18 cellular contexts compared by ENCODE assay signal in the genomic region with DNA sequence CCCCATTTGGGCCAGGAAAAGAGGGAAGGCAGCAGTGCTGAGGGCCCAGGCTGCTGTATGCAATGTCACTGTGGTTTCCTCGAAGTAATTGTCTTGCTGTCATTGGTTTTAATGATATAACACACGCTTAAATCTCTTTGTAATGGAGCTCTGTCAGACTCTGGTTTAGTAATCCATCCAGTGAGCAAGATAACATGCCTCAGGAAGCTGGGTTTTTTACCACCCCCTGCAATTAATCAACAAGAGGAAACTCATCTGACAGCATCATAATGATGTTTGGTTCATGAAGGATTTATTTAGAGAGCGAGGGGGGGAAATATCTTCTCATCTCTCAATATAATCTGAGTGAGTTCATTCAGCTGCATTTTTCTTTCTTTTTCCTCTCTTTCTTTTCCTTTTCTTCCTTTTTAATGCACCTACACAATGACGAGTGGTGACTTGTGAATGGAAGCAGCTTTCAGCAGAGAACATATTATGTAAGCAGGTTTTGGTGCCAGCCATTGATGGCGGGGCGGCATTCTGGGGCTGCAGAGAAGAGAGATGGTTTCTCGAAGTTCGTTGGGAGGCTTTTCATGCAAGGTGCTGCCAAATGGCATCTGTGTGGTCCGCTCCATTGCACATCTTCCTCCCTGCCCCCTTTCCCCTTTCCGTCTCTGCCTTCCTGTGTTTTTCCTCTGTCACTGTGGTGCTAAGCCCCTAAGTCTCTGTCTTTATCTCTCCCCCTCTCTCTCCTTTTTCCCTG. TPM values are rescaled to one million over a fixed set of nuclear protein-coding genes. Genes with fewer than 3 reads are reported as not detected.
DNase-seq lines count a peak whose midpoint lies in the region; ATAC-seq and TF ChIP-seq lines count a peak whose summit lies in the region.
"Had no signal": no experiment of that assay in that cellular context is flagged by ENCODE, and none has a peak within 500 bp of the region (broad histone marks: within the 10 kb centered on the region; RNA-seq: fewer than 3 reads in every experiment).

No MANE protein-coding gene starts in this region.

- H3K4me3 ChIP-seq in SK-N-SH (ENCODE audit: low read depth in 2 of 2, low read length in 1 of 2) (no peak overlapping the region), SK-N-MC (peak overlapping the region; percentile 44; the same call in 1 of the 2 replicates)
- H3K4me3 ChIP-seq: lower lobe of right lung, uterus had no signal

- H3K27ac ChIP-seq in SK-N-SH (ENCODE audit: low read depth in 2 of 2, low read length in 1 of 2) = peak overlapping the region in 1 of 2 experiments; percentile 85; a peak in 2 of 4 replicates
- H3K27ac ChIP-seq in SK-N-MC = no peak overlapping the region
- H3K27ac ChIP-seq in temporal lobe (ENCODE audit: low read depth, low read length) = peak overlapping the region; percentile 56
- H3K27ac ChIP-seq: lower lobe of right lung, uterus had no signal

- H3K79me2 ChIP-seq in SK-N-SH (ENCODE audit: insufficient read depth) = no peaks in the 10 kb centered on the region

- no peak for TF ChIP-seq CTCF in SK-N-SH (IDR thresholded peaks at IDR 0.05)

- POLR2A ChIA-PET in SK-N-SH (lab: Yijun Ruan, JAX) = interaction anchor here (2.0 kb wide), 1 partner anchor 12 kb away, joined by 6 read pairs; no protein-coding TSS in a partner anchor

- H3K9me3 ChIP-seq in SK-N-SH (no peaks in the 10 kb centered on the region), SK-N-MC (ENCODE audit: low read depth, low read length) (no peaks in the 10 kb centered on the region)
- H3K9me3 ChIP-seq: lower lobe of right lung, uterus had no signal

- CTCF ChIA-PET in SK-N-SH (lab: Yijun Ruan, JAX) = interaction anchor here (0.9 to 3.8 kb wide), 7 partner anchors 10 to 76 kb away, joined by 3 to 16 read pairs (median 4); no protein-coding TSS in a partner anchor

- no peaks in the 10 kb centered on the region; the same call in 1 of the 2 replicates for H3K27me3 ChIP-seq in SK-N-SH (ENCODE audit: insufficient read depth)
- H3K27me3 ChIP-seq: uterus had no signal

- H3K36me3 ChIP-seq in SK-N-SH (replicated peaks in 1 of 2; ENCODE audit: control insufficient read depth in 1 of 2, insufficient read depth in 2 of 2, low read length in 1 of 2) (no peaks in the 10 kb centered on the region), SK-N-MC (ENCODE audit: insufficient read depth, low read length) (no peaks in the 10 kb centered on the region)
- H3K36me3 ChIP-seq: lower lobe of right lung, uterus had no signal

- peak in 1 of 2 experiments; percentile 72; a peak in 1 of 4 replicates for TF ChIP-seq EP300 in SK-N-SH (IDR thresholded peaks at IDR 0.05; ENCODE audit: borderline replicate concordance in 1 of 2, low read depth in 1 of 2, low read length in 1 of 2)

- no peaks in the 10 kb centered on the region for H4K20me1 ChIP-seq in SK-N-SH (ENCODE audit: insufficient read depth)

- DNase-seq in SK-N-SH (peak; percentile 30), SK-N-MC (ENCODE audit: low read depth, low spot score) (peak; percentile 90), globus pallidus (ENCODE audit: low spot score) (peak; percentile 20), GOT3 (lab: John Stamatoyannopoulos, UW) (no peak), dermis blood vessel endothelial cell (no peak)
- DNase-seq: activated CD8-positive, alpha-beta T cell treated with anti-CD3 and anti-CD28 coated beads, Interleukin-2, amount 10 ng/mL, durations not matched to agents 7 days and 5 days; CD4-positive, alpha-beta memory T cell; central memory CD4-positive, alpha-beta T cell; foreskin melanocyte; lower lobe of right lung; NCI-H526; SW 1271; uterus had no signal

- no peak overlapping the region for H2AFZ ChIP-seq in SK-N-SH (ENCODE audit: low read depth)

- no peak for TF ChIP-seq RAD21 in SK-N-SH (IDR thresholded peaks at IDR 0.05; ENCODE audit: low read length)

- H3K9me2 ChIP-seq in SK-N-SH = no peaks in the 10 kb centered on the region

- ATAC-seq in SK-N-SH treated with all-trans-retinoic acid at 6 μM for 48 hours (no peak), HG02678 (IDR thresholded peaks at IDR 0.05; ENCODE audit: unreplicated experiment) (no peak)
- ATAC-seq: activated CD8-positive, alpha-beta T cell treated with anti-CD3 and anti-CD28 coated beads, Interleukin-2, amount 10 ng/mL, durations not matched to agents 7 days and 5 days; lower lobe of right lung had no signal

- WGBS in SK-N-SH (ENCODE audit: low lambda C conversion rate) = 33% methylated on average over 10 of the region's 10 CpGs

- H3K4me1 ChIP-seq in SK-N-SH (ENCODE audit: control insufficient read depth in 1 of 2, insufficient read depth in 2 of 2, low read depth in 1 of 2, low read length in 1 of 2) = peaks cover 7 to 75% of the 10 kb centered on the region in 2 experiments; a peak in 3 of 4 replicates
- H3K4me1 ChIP-seq: lower lobe of right lung, uterus had no signal

- no peaks in the 10 kb centered on the region for H3F3A ChIP-seq in SK-N-SH (replicated peaks; ENCODE audit: insufficient read depth)

- H3K4me2 ChIP-seq in SK-N-SH = no peak overlapping the region

- no peak overlapping the region for H3K9ac ChIP-seq in SK-N-SH
- H3K9ac ChIP-seq in SK-N-MC (ENCODE audit: insufficient read length) = no peak overlapping the region

TF ChIP-seq in SK-N-SH, 30 proteins besides CTCF, POLR2A, EP300 and RAD21:
- TF ChIP-seq TEAD4 (IDR thresholded peaks at IDR 0.05; ENCODE audit: borderline replicate concordance, insufficient read depth) = no peak
- TF ChIP-seq, protein P1, sequence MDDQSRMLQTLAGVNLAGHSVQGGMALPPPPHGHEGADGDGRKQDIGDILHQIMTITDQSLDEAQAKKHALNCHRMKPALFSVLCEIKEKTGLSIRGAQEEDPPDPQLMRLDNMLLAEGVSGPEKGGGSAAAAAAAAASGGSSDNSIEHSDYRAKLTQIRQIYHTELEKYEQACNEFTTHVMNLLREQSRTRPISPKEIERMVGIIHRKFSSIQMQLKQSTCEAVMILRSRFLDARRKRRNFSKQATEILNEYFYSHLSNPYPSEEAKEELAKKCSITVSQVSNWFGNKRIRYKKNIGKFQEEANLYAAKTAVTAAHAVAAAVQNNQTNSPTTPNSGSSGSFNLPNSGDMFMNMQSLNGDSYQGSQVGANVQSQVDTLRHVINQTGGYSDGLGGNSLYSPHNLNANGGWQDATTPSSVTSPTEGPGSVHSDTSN (IDR thresholded peaks at IDR 0.05) = no peak
- TF ChIP-seq, protein P2, sequence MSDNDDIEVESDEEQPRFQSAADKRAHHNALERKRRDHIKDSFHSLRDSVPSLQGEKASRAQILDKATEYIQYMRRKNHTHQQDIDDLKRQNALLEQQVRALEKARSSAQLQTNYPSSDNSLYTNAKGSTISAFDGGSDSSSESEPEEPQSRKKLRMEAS (IDR thresholded peaks at IDR 0.05; ENCODE audit: low read depth) = no peak
- peak; percentile 56; the same call in 1 of the 2 replicates for TF ChIP-seq GATA2 (CRISPR knock-in tag; IDR thresholded peaks at IDR 0.05)
- TF ChIP-seq RCOR1 (IDR thresholded peaks at IDR 0.05; ENCODE audit: low read length) = peak; percentile 44; the same call in 1 of the 2 replicates

TF ChIP-seq in SK-N-SH treated with all-trans-retinoic acid at 6 μM for 48 hours, 23 proteins besides CTCF, POLR2A, EP300 and RAD21 (continues in another document):
- TF ChIP-seq ZNF70 (CRISPR knock-in tag; IDR thresholded peaks at IDR 0.05) (no peak), ISL1 (CRISPR knock-in tag; IDR thresholded peaks at IDR 0.05) (no peak), ARNTL (CRISPR knock-in tag; IDR thresholded peaks at IDR 0.05; ENCODE audit: borderline replicate concordance, low read depth) (no peak), TOX (CRISPR knock-in tag; IDR thresholded peaks at IDR 0.05; ENCODE audit: borderline replicate concordance) (no peak), ZNF565 (CRISPR knock-in tag; conservative IDR thresholded peaks at IDR 0.05; ENCODE audit: low read depth) (no peak)
- TF ChIP-seq, protein P3, sequence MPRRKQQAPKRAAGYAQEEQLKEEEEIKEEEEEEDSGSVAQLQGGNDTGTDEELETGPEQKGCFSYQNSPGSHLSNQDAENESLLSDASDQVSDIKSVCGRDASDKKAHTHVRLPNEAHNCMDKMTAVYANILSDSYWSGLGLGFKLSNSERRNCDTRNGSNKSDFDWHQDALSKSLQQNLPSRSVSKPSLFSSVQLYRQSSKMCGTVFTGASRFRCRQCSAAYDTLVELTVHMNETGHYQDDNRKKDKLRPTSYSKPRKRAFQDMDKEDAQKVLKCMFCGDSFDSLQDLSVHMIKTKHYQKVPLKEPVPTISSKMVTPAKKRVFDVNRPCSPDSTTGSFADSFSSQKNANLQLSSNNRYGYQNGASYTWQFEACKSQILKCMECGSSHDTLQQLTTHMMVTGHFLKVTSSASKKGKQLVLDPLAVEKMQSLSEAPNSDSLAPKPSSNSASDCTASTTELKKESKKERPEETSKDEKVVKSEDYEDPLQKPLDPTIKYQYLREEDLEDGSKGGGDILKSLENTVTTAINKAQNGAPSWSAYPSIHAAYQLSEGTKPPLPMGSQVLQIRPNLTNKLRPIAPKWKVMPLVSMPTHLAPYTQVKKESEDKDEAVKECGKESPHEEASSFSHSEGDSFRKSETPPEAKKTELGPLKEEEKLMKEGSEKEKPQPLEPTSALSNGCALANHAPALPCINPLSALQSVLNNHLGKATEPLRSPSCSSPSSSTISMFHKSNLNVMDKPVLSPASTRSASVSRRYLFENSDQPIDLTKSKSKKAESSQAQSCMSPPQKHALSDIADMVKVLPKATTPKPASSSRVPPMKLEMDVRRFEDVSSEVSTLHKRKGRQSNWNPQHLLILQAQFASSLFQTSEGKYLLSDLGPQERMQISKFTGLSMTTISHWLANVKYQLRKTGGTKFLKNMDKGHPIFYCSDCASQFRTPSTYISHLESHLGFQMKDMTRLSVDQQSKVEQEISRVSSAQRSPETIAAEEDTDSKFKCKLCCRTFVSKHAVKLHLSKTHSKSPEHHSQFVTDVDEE (CRISPR knock-in tag; IDR thresholded peaks at IDR 0.05) = no peak
- TF ChIP-seq, protein P4, sequence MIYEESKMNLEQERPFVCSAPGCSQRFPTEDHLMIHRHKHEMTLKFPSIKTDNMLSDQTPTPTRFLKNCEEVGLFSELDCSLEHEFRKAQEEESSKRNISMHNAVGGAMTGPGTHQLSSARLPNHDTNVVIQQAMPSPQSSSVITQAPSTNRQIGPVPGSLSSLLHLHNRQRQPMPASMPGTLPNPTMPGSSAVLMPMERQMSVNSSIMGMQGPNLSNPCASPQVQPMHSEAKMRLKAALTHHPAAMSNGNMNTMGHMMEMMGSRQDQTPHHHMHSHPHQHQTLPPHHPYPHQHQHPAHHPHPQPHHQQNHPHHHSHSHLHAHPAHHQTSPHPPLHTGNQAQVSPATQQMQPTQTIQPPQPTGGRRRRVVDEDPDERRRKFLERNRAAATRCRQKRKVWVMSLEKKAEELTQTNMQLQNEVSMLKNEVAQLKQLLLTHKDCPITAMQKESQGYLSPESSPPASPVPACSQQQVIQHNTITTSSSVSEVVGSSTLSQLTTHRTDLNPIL (CRISPR knock-in tag; IDR thresholded peaks at IDR 0.05; ENCODE audit: low read depth) = no peak

RNA-seq across cellular contexts. Expression of a gene that starts 6.6 kb away (rescaled TPM):
- 0.13 and 0.54 TPM in 2 replicates for polyA plus RNA-seq in SK-N-SH (2012; rRNA removed)
- 0.41 and 0.77 TPM in 2 replicates for polyA plus RNA-seq in SK-N-SH (2012; cell fraction: cytosol; rRNA removed)
- 1.2 and 1.6 TPM in 2 replicates for polyA plus RNA-seq in SK-N-SH (2012; cell fraction: nucleus; rRNA removed)
- total RNA-seq in temporal lobe (8.9 TPM), dermis blood vessel endothelial cell (not detected in 2 replicates)
- total RNA-seq: activated CD8-positive, alpha-beta T cell treated with anti-CD3 and anti-CD28 coated beads, Interleukin-2, amount 10 ng/mL, durations not matched to agents 7 days and 5 days; activated T-helper 1 cell treated with anti-CD3 and anti-CD28 coated beads, Interleukin-12 subunit alpha, Interleukin-12 subunit beta, Interleukin-2, Interleukin-4 antibody, amounts not matched to agents 30 ng/mL and 10 ng/mL and 1 ng/mL, durations not matched to agents 14 hours and 24 hours and 36 hours; CD4-positive, alpha-beta memory T cell had no signal
- polyA plus RNA-seq: CD4-positive, alpha-beta memory T cell; IgD-negative memory B cell had no signal

Comparison
In these comparisons a context has a peak if more than half of its experiments do, and no peak if none do; other contexts are left out.
1. DNase-seq: peak in SK-N-SH (single experiment), SK-N-MC (single experiment) and globus pallidus (single experiment); none in GOT3 (single experiment) and dermis blood vessel endothelial cell (single experiment).